Comparison of ENCODE assay signal across 21 cellular contexts in genomic region chr11:71459076-71459766, GRCh38. TPM values are rescaled to one million over a fixed set of nuclear protein-coding genes. Genes with fewer than 3 reads are reported as not detected.
DNase-seq lines count a peak whose midpoint lies in the region; ATAC-seq, FAIRE-seq and TF ChIP-seq lines count a peak whose summit lies in the region.
"Had no signal": no experiment of that assay in that cellular context is flagged by ENCODE, and none has a peak within 500 bp of the region (broad histone marks: within the 10 kb centered on the region; RNA-seq: fewer than 3 reads in every experiment).

No MANE protein-coding gene starts in this region.

- TF ChIP-seq CTCF in heart right ventricle (IDR thresholded peaks at IDR 0.05) (no peak), RWPE2 (IDR thresholded peaks at IDR 0.05; ENCODE audit: poor library complexity, severe bottlenecking) (no peak), kidney (IDR thresholded peaks at IDR 0.05; ENCODE audit: borderline replicate concordance, extremely low read depth, insufficient read depth) (no peak), progenitor cell of endocrine pancreas (IDR thresholded peaks at IDR 0.05; ENCODE audit: unreplicated experiment) (no peak)

- H3K9me3 Mint-ChIP-seq in progenitor cell of endocrine pancreas (ENCODE audit: low read depth) = no peaks in the 10 kb centered on the region
- H3K9me3 Mint-ChIP-seq: GM23338 had no signal

- H3K9ac ChIP-seq in kidney (ENCODE audit: low read length in 2 of 2) = no peak overlapping the region

- peak overlapping the region; percentile 13 for H3K27ac Mint-ChIP-seq in progenitor cell of endocrine pancreas
- H3K27ac Mint-ChIP-seq: GM23338 had no signal

- H3K4me1 ChIP-seq in heart right ventricle = peaks cover 0 to 6% (median 3%) of the 10 kb centered on the region in 9 donors
- H3K4me1 ChIP-seq in RWPE2 (ENCODE audit: insufficient read depth, poor library complexity, severe bottlenecking) = peaks cover 1% of the 10 kb centered on the region
- peaks cover 0 to 4% of the 10 kb centered on the region in 2 donors for H3K4me1 ChIP-seq in kidney (ENCODE audit: control insufficient read depth in 1 of 2, insufficient read depth in 1 of 2, low read depth in 1 of 2, low read length in 2 of 2)

- H3K27me3 Mint-ChIP-seq in progenitor cell of endocrine pancreas = no peaks in the 10 kb centered on the region

- intact Hi-C loops in cardiac septum (cut with DNase I) = no loop called here
- intact Hi-C loops in heart right ventricle (cut with DNase I) = no loop called here
- intact Hi-C loops in kidney (cut with DNase I) = no loop called here

- H3K27ac ChIP-seq in heart right ventricle (no peak overlapping the region), RWPE2 (ENCODE audit: poor library complexity, severe bottlenecking) (no peak overlapping the region), kidney (ENCODE audit: low read depth in 2 of 2, low read length in 2 of 2) (no peak overlapping the region)
- H3K27ac ChIP-seq: PC-9 had no signal

- DNase-seq in cardiac septum (ENCODE audit: low spot score) (peak; percentile 63), heart right ventricle (no peak), RWPE2 (ENCODE audit: low spot score) (peak; percentile 35), kidney (peak; percentile 58), progenitor cell of endocrine pancreas (ENCODE audit: low spot score, unreplicated experiment) (no peak), OCI-M1 (lab: John Stamatoyannopoulos, UW) (no peak)
- no peak for DNase-seq in activated CD4-positive, alpha-beta T cell treated with anti-CD3 and anti-CD28 coated beads, Interleukin-2, amount 50 U/mL, for 4 hours
- no peak for DNase-seq in stimulated activated CD4-positive, alpha-beta T cell treated with anti-CD3 and anti-CD28 coated beads, Interleukin-2, amount 100 ng/mL, for 48 hours
- DNase-seq: C1 segment of cervical spinal cord, GDM1, KG1, NCI-H1436, NCI-H2029, NCI-H2171, NCI-H446 treated with DMSO at 0.1 percent for 48 hours, NCI-H748 treated with DMSO at 0.1 percent for 48 hours, PC-9, SHP77 had no signal

- no peak for FAIRE-seq in kidney (lab: Jason Lieb, UNC)
- FAIRE-seq: A204.1, GM12891 had no signal

- H3K4me3 Mint-ChIP-seq in progenitor cell of endocrine pancreas (ENCODE audit: low read depth) = no peak overlapping the region
- H3K4me3 Mint-ChIP-seq: GM23338 had no signal

- peaks cover 0 to 96% (median 57%) of the 10 kb centered on the region in 9 donors for H3K36me3 ChIP-seq in heart right ventricle
- H3K36me3 ChIP-seq in RWPE2 (ENCODE audit: low read depth) = peaks cover 39% of the 10 kb centered on the region
- peaks cover 30 to 43% of the 10 kb centered on the region in 2 donors for H3K36me3 ChIP-seq in kidney (ENCODE audit: control insufficient read depth in 1 of 2, insufficient read depth in 2 of 2, low read length in 2 of 2)

- H3K27me3 ChIP-seq in heart right ventricle = no peaks in the 10 kb centered on the region
- no peaks in the 10 kb centered on the region for H3K27me3 ChIP-seq in RWPE2 (ENCODE audit: insufficient read depth, poor library complexity, severe bottlenecking)

- peaks cover 2% of the 10 kb centered on the region for H3K4me1 Mint-ChIP-seq in progenitor cell of endocrine pancreas (ENCODE audit: low read depth)

- ATAC-seq in heart right ventricle (no peak), RWPE2 (ENCODE audit: low read depth) (no peak)
- ATAC-seq: GM23338 had no signal

- 91 to 93% methylated on average over 23 of the region's 23 CpGs for WGBS in heart right ventricle, 2 donors

- H3K4me3 ChIP-seq in heart right ventricle (no peak overlapping the region), RWPE2 (ENCODE audit: severe bottlenecking) (no peak overlapping the region), kidney (ENCODE audit: low read length in 2 of 2) (no peak overlapping the region)
- H3K4me3 ChIP-seq: GM23338, PC-9 had no signal

- peaks cover 27% of the 10 kb centered on the region for H3K36me3 Mint-ChIP-seq in progenitor cell of endocrine pancreas (ENCODE audit: insufficient read depth)

- H3K9me3 ChIP-seq in heart right ventricle (no peaks in the 10 kb centered on the region), RWPE2 (ENCODE audit: severe bottlenecking) (no peaks in the 10 kb centered on the region), kidney (ENCODE audit: control insufficient read depth in 1 of 2, low read length in 2 of 2) (no peaks in the 10 kb centered on the region)

RNA-seq across cellular contexts. Expression of gene NADSYN1, which starts 6.2 kb away (rescaled TPM):
- total RNA-seq in cardiac septum (22.0 TPM), heart right ventricle (10 to 100 TPM; 13.4 to 31.4 (median 16.0) TPM), kidney (72.9 TPM), progenitor cell of endocrine pancreas (72.0 and 79.2 TPM in 2 replicates)
- polyA plus RNA-seq in heart right ventricle (10 to 100 TPM; 25.6 to 32.0 TPM), kidney (ENCODE audit: insufficient read depth, low read depth, low replicate concordance) (34.9 TPM)

RNA-seq across cellular contexts. Expression of gene DHCR7, which starts 11.0 kb away (rescaled TPM):
- total RNA-seq in cardiac septum = 31.2 TPM
- 10 to 100 TPM; 24.9 to 49.6 (median 31.0) TPM for total RNA-seq in heart right ventricle
- polyA plus RNA-seq in heart right ventricle = 10 to 100 TPM; 13.5 to 16.0 TPM
- 17.8 TPM for total RNA-seq in kidney
- polyA plus RNA-seq in kidney (ENCODE audit: insufficient read depth, low read depth, low replicate concordance) = 35.2 TPM
- total RNA-seq in progenitor cell of endocrine pancreas = 137 and 140 TPM in 2 replicates

Comparison
In these comparisons a context has a peak if more than half of its experiments do, and no peak if none do; other contexts are left out.
1. DNase-seq: peak in cardiac septum (single experiment), RWPE2 (single experiment) and kidney (single experiment); none in heart right ventricle (0 of 2), progenitor cell of endocrine pancreas (single experiment), activated CD4-positive, alpha-beta T cell treated with anti-CD3 and anti-CD28 coated beads, Interleukin-2, amount 50 U/mL, for 4 hours (0 of 2), OCI-M1 (single experiment) and stimulated activated CD4-positive, alpha-beta T cell treated with anti-CD3 and anti-CD28 coated beads, Interleukin-2, amount 100 ng/mL, for 48 hours (0 of 2).